Comparison of ENCODE assay signal across 8 cellular contexts in the genomic region with DNA sequence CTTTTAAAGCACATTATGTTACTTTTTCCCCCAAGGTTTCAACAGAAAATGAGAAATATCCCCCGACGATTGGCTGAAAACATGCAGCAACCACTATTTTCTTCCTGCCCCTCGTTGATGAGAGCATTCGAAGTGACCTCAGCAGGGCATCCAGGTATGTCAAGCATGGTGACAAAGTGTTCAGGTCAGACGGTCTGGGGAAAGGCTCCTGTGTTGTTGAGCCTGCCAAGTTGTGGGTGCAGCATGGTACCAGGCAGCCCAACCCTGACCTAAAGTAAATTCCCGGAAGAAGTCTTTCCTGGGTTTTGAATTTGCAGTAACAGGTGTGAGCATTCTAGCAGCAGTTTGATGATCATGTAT. TPM values are rescaled to one million over a fixed set of nuclear protein-coding genes. Genes with fewer than 3 reads are reported as not detected.
A peak's percentile ranks its signal among the peaks of the same experiment; 100 is the strongest.
DNase-seq lines count a peak whose midpoint lies in the region; ATAC-seq and TF ChIP-seq lines count a peak whose summit lies in the region.

No MANE protein-coding gene starts in this region.

- peaks cover 5 to 8% of the 10 kb centered on the region in 2 donors for H3K36me3 Mint-ChIP-seq in naive B cell

- H3K4me3 Mint-ChIP-seq in naive B cell: peak overlapping the region; percentile 94 to 100 (median 98)

- H3K4me1 Mint-ChIP-seq in naive B cell: peaks cover 30 to 60% (median 47%) of the 10 kb centered on the region in 3 donors

- H3K9me3 Mint-ChIP-seq in naive B cell: no peaks in the 10 kb centered on the region

- H3K27me3 ChIP-seq in effector memory CD4-positive, alpha-beta T cell (replicated peaks; ENCODE audit: control insufficient read depth, insufficient read depth, low read length, poor library complexity, severe bottlenecking): no peaks in the 10 kb centered on the region

- peaks cover 24% of the 10 kb centered on the region for H3K4me1 ChIP-seq in effector memory CD4-positive, alpha-beta T cell (ENCODE audit: control insufficient read depth, insufficient read depth, low read length, poor library complexity, severe bottlenecking)

- no peak for ATAC-seq in naive B cell (ENCODE audit: low read depth in 2 of 2)
- ATAC-seq in HG03469 (IDR thresholded peaks at IDR 0.05; ENCODE audit: unreplicated experiment): no peak

- peak; percentile 41 for DNase-seq in RPMI8226
- DNase-seq in effector memory CD4-positive, alpha-beta T cell: no peak
- DNase-seq in naive B cell: no peak
- no peak for DNase-seq in NCI-H187 (lab: John Stamatoyannopoulos, UW)
- no peak for DNase-seq in GM13976 (ENCODE audit: low spot score)
- no peak for DNase-seq in A172 (ENCODE audit: low spot score)

- H3K27me3 Mint-ChIP-seq in naive B cell: peaks cover 0 to 11% (median 0%) of the 10 kb centered on the region in 3 donors

- in situ Hi-C loops in GM13976 (cut with MboI; ENCODE audit: low sequenced_read_pairs, unreplicated experiment): no loop called here

- H3K4me3 ChIP-seq in GM08714 (ENCODE audit: low read length): peak overlapping the region; percentile 98
- H3K4me3 ChIP-seq in effector memory CD4-positive, alpha-beta T cell (ENCODE audit: insufficient read depth, low read depth, low read length, poor library complexity, severe bottlenecking): peak overlapping the region; percentile 79

- no peak for TF ChIP-seq CTCF in GM13976 (IDR thresholded peaks at IDR 0.05; ENCODE audit: borderline replicate concordance, control extremely low read depth, extremely low read depth, insufficient read depth, missing control alignments)

- peaks cover 26% of the 10 kb centered on the region for H3K36me3 ChIP-seq in effector memory CD4-positive, alpha-beta T cell (ENCODE audit: control insufficient read depth, insufficient read depth, low read length)

- H3K27ac Mint-ChIP-seq in naive B cell: peak overlapping the region; percentile 97 to 100 (median 98)

- peak overlapping the region; percentile 84 for H3K27ac ChIP-seq in effector memory CD4-positive, alpha-beta T cell (ENCODE audit: insufficient read depth, low read length, poor library complexity, severe bottlenecking)

- H3K9me3 ChIP-seq in effector memory CD4-positive, alpha-beta T cell (ENCODE audit: control insufficient read depth, low read length): no peaks in the 10 kb centered on the region

RNA-seq across cellular contexts. Expression of gene SEC14L1, which starts 51.7 kb away (rescaled TPM):
- polyA plus RNA-seq in naive B cell (ENCODE audit: low read depth in 6 of 6): 10 to 100 TPM; 14.4 to 21.6 (median 17.4) TPM
- 56.3 and 61.8 TPM in 2 replicates for total RNA-seq in A172 (2014; rRNA removed; shearing (Covaris generic))
